ENCODE assay signal across 18 cellular contexts in genomic region chr10:102927311-102928010, GRCh38. TPM values are rescaled to one million over a fixed set of nuclear protein-coding genes. Genes with fewer than 3 reads are reported as not detected.
DNase-seq lines count a peak whose midpoint lies in the region; ATAC-seq, FAIRE-seq and TF ChIP-seq lines count a peak whose summit lies in the region.
"Had no signal": no experiment of that assay in that cellular context is flagged by ENCODE, and none has a peak within 500 bp of the region (broad histone marks: within the 10 kb centered on the region; RNA-seq: fewer than 3 reads in every experiment).

No MANE protein-coding gene starts in this region.

- H3K9me3 ChIP-seq in upper lobe of right lung (no peaks in the 10 kb centered on the region), MG63 (no peaks in the 10 kb centered on the region)
- H3K9me3 ChIP-seq: A549, esophagus squamous epithelium, spleen had no signal

- CTCF ChIA-PET in activated CD8-positive, alpha-beta T cell treated with anti-CD3 and anti-CD28 coated beads for 36 hours (lab: Charles Lee) = interaction anchor here (0.9 to 2.3 kb wide), 2 partner anchors 10 to 12 kb away, joined by 3 to 7 read pairs; no protein-coding TSS in a partner anchor
- CTCF ChIA-PET in activated CD8-positive, alpha-beta T cell treated with anti-CD3 and anti-CD28 coated beads, Interleukin-2, amount 10 ng/mL, durations not matched to agents 7 days and 5 days (lab: Charles Lee) = interaction anchor here (1.0 kb wide), 1 partner anchor 10 kb away, joined by 5 read pairs; the partner anchor contains the start of gene CNNM2

- FAIRE-seq in bronchial epithelial cell (lab: Jason Lieb, UNC) = peak; percentile 52
- FAIRE-seq: A549, kidney had no signal

- no peak overlapping the region for H3K4me3 ChIP-seq in bronchial epithelial cell (ENCODE audit: low read depth, low read length)
- no peak overlapping the region for H3K4me3 ChIP-seq in upper lobe of right lung
- no peak overlapping the region for H3K4me3 ChIP-seq in MG63
- H3K4me3 ChIP-seq: A549, esophagus squamous epithelium, spleen had no signal

- H3K9me3 Mint-ChIP-seq in activated CD8-positive, alpha-beta T cell treated with anti-CD3 and anti-CD28 coated beads for 36 hours = no peaks in the 10 kb centered on the region
- H3K9me3 Mint-ChIP-seq in activated CD8-positive, alpha-beta T cell treated with anti-CD3 and anti-CD28 coated beads, Interleukin-2, amount 10 ng/mL, durations not matched to agents 7 days and 5 days (ENCODE audit: insufficient read depth) = no peaks in the 10 kb centered on the region

- peaks cover 20% of the 10 kb centered on the region for H3K4me1 Mint-ChIP-seq in activated CD8-positive, alpha-beta T cell treated with anti-CD3 and anti-CD28 coated beads for 36 hours (ENCODE audit: low read depth)
- peaks cover 12% of the 10 kb centered on the region for H3K4me1 Mint-ChIP-seq in activated CD8-positive, alpha-beta T cell treated with anti-CD3 and anti-CD28 coated beads, Interleukin-2, amount 10 ng/mL, durations not matched to agents 7 days and 5 days (ENCODE audit: low read depth)

- DNase-seq in activated CD8-positive, alpha-beta T cell treated with anti-CD3 and anti-CD28 coated beads for 36 hours = peak; percentile 6
- DNase-seq in activated CD8-positive, alpha-beta T cell treated with anti-CD3 and anti-CD28 coated beads, Interleukin-2, amount 10 ng/mL, durations not matched to agents 7 days and 5 days = no peak
- DNase-seq in SIG-M5 (lab: John Stamatoyannopoulos, UW) = peak; percentile 6
- no peak for DNase-seq in bronchial epithelial cell (ENCODE audit: low read depth)
- DNase-seq in upper lobe of right lung = no peak
- no peak for DNase-seq in MG63
- DNase-seq: activated CD4-positive, alpha-beta T cell treated with anti-CD3 and anti-CD28 coated beads, Interleukin-2, amount 50 U/mL, for 48 hours; activated gamma-delta T cell; dermis blood vessel endothelial cell; esophagus squamous epithelium; kidney; NCI-H2081 treated with DMSO at 0.1 percent for 48 hours; NCI-H526; posterior cingulate gyrus; spleen had no signal

- H3K36me3 ChIP-seq in bronchial epithelial cell (ENCODE audit: control insufficient read depth, insufficient read depth, low read length) = no peaks in the 10 kb centered on the region
- H3K36me3 ChIP-seq in upper lobe of right lung = no peaks in the 10 kb centered on the region
- H3K36me3 ChIP-seq in MG63 = no peaks in the 10 kb centered on the region

- no peak overlapping the region for H3K27ac ChIP-seq in upper lobe of right lung
- H3K27ac ChIP-seq: A549, esophagus squamous epithelium, spleen had no signal

- POLR2A ChIA-PET in activated CD8-positive, alpha-beta T cell treated with anti-CD3 and anti-CD28 coated beads for 36 hours (lab: Charles Lee) = no interaction called here
- POLR2A ChIA-PET in activated CD8-positive, alpha-beta T cell treated with anti-CD3 and anti-CD28 coated beads, Interleukin-2, amount 10 ng/mL, durations not matched to agents 7 days and 5 days (lab: Charles Lee) = no interaction called here

- no peaks in the 10 kb centered on the region for H3K27me3 ChIP-seq in bronchial epithelial cell (ENCODE audit: control insufficient read depth, insufficient read depth, low read length)
- no peaks in the 10 kb centered on the region for H3K27me3 ChIP-seq in upper lobe of right lung
- H3K27me3 ChIP-seq in MG63 = no peaks in the 10 kb centered on the region
- H3K27me3 ChIP-seq: esophagus squamous epithelium, spleen had no signal

- no peaks in the 10 kb centered on the region for H3K27me3 Mint-ChIP-seq in activated CD8-positive, alpha-beta T cell treated with anti-CD3 and anti-CD28 coated beads for 36 hours
- no peaks in the 10 kb centered on the region for H3K27me3 Mint-ChIP-seq in activated CD8-positive, alpha-beta T cell treated with anti-CD3 and anti-CD28 coated beads, Interleukin-2, amount 10 ng/mL, durations not matched to agents 7 days and 5 days (ENCODE audit: low read depth)

- intact Hi-C loops in activated CD8-positive, alpha-beta T cell treated with anti-CD3 and anti-CD28 coated beads for 36 hours (cut with micrococcal nuclease) = no loop called here
- intact Hi-C loops in upper lobe of right lung (cut with DNase I) = no loop called here

- no peak for TF ChIP-seq CTCF in activated CD8-positive, alpha-beta T cell treated with anti-CD3 and anti-CD28 coated beads for 36 hours (IDR thresholded peaks at IDR 0.05)
- TF ChIP-seq CTCF in bronchial epithelial cell (IDR thresholded peaks at IDR 0.05; ENCODE audit: insufficient read depth, low read length, severe bottlenecking) = no peak
- no peak for TF ChIP-seq CTCF in upper lobe of right lung (IDR thresholded peaks at IDR 0.05)

- H3K4me1 ChIP-seq in upper lobe of right lung = no peaks in the 10 kb centered on the region
- H3K4me1 ChIP-seq: A549 had no signal

- no peak overlapping the region for H3K27ac Mint-ChIP-seq in activated CD8-positive, alpha-beta T cell treated with anti-CD3 and anti-CD28 coated beads for 36 hours
- H3K27ac Mint-ChIP-seq in activated CD8-positive, alpha-beta T cell treated with anti-CD3 and anti-CD28 coated beads, Interleukin-2, amount 10 ng/mL, durations not matched to agents 7 days and 5 days = no peak overlapping the region

- H3K4me3 Mint-ChIP-seq in activated CD8-positive, alpha-beta T cell treated with anti-CD3 and anti-CD28 coated beads for 36 hours = no peak overlapping the region
- no peak overlapping the region for H3K4me3 Mint-ChIP-seq in activated CD8-positive, alpha-beta T cell treated with anti-CD3 and anti-CD28 coated beads, Interleukin-2, amount 10 ng/mL, durations not matched to agents 7 days and 5 days

- peaks cover 4% of the 10 kb centered on the region for H3K36me3 Mint-ChIP-seq in activated CD8-positive, alpha-beta T cell treated with anti-CD3 and anti-CD28 coated beads for 36 hours (ENCODE audit: low read depth)
- peaks cover 8% of the 10 kb centered on the region for H3K36me3 Mint-ChIP-seq in activated CD8-positive, alpha-beta T cell treated with anti-CD3 and anti-CD28 coated beads, Interleukin-2, amount 10 ng/mL, durations not matched to agents 7 days and 5 days (ENCODE audit: low read depth)

- peak; percentile 65 for ATAC-seq in activated CD8-positive, alpha-beta T cell treated with anti-CD3 and anti-CD28 coated beads for 36 hours
- ATAC-seq in activated CD8-positive, alpha-beta T cell treated with anti-CD3 and anti-CD28 coated beads, Interleukin-2, amount 10 ng/mL, durations not matched to agents 7 days and 5 days = no peak
- ATAC-seq in upper lobe of right lung = peak; percentile 75
- ATAC-seq in GM19395 (IDR thresholded peaks at IDR 0.05; ENCODE audit: unreplicated experiment) = no peak
- no peak for ATAC-seq in GM18517 (IDR thresholded peaks at IDR 0.05; ENCODE audit: unreplicated experiment)
- ATAC-seq: A549 had no signal

RNA-seq across cellular contexts. Expression of gene CNNM2, which starts 9.4 kb away (rescaled TPM):
- total RNA-seq in activated CD8-positive, alpha-beta T cell treated with anti-CD3 and anti-CD28 coated beads for 36 hours = 1 to 10 TPM; 5.1 to 5.2 TPM
- 1 to 10 TPM; 7.7 to 8.1 TPM for total RNA-seq in activated CD8-positive, alpha-beta T cell treated with anti-CD3 and anti-CD28 coated beads, Interleukin-2, amount 10 ng/mL, durations not matched to agents 7 days and 5 days
- total RNA-seq in bronchial epithelial cell = 3.7 and 3.9 TPM in 2 replicates
- 12.9 TPM for total RNA-seq in upper lobe of right lung
- total RNA-seq in MG63 (2014; rRNA removed; shearing (Covaris generic); ENCODE audit: low replicate concordance) = 2.0 and 4.9 TPM in 2 replicates

RNA-seq across cellular contexts. Expression of gene AS3MT, which starts 58.2 kb away (rescaled TPM):
- total RNA-seq in activated CD8-positive, alpha-beta T cell treated with anti-CD3 and anti-CD28 coated beads for 36 hours = 1 to 10 TPM in 1 of 2 experiments, not detected in 1; 1.4 TPM
- total RNA-seq in activated CD8-positive, alpha-beta T cell treated with anti-CD3 and anti-CD28 coated beads, Interleukin-2, amount 10 ng/mL, durations not matched to agents 7 days and 5 days = under 1 TPM; 0.52 to 0.68 TPM
- total RNA-seq in bronchial epithelial cell (2.1 and 2.6 TPM in 2 replicates), upper lobe of right lung (2.5 TPM)
- 0.17 and 1.7 TPM in 2 replicates for total RNA-seq in MG63 (2014; rRNA removed; shearing (Covaris generic); ENCODE audit: low replicate concordance)

Comparison
In these comparisons a context has a peak if more than half of its experiments do, and no peak if none do; other contexts are left out.
1. ATAC-seq: peak in activated CD8-positive, alpha-beta T cell treated with anti-CD3 and anti-CD28 coated beads for 36 hours (single experiment) and upper lobe of right lung (single experiment); none in activated CD8-positive, alpha-beta T cell treated with anti-CD3 and anti-CD28 coated beads, Interleukin-2, amount 10 ng/mL, durations not matched to agents 7 days and 5 days (single experiment), GM19395 (single experiment) and GM18517 (single experiment).
2. DNase-seq: peak in activated CD8-positive, alpha-beta T cell treated with anti-CD3 and anti-CD28 coated beads for 36 hours (single experiment) and SIG-M5 (single experiment); none in activated CD8-positive, alpha-beta T cell treated with anti-CD3 and anti-CD28 coated beads, Interleukin-2, amount 10 ng/mL, durations not matched to agents 7 days and 5 days (single experiment), bronchial epithelial cell (single experiment), upper lobe of right lung (single experiment) and MG63 (single experiment).